ENCODE assay signal across 1 cellular context in genomic region chr2:106864051-106864450, GRCh38.
TF ChIP-seq lines count a peak whose summit lies in the region.

No MANE protein-coding gene starts in this region.

TF ChIP-seq in GM23338, 12 proteins besides CTCF, POLR2A, EP300 and RAD21 (continued from another document):
- TF ChIP-seq ZNF462 (CRISPR knock-in tag; IDR thresholded peaks at IDR 0.05) (no peak), CREB1 (CRISPR knock-in tag; IDR thresholded peaks at IDR 0.05; ENCODE audit: low read depth) (no peak), EZH2phosphoT487 (IDR thresholded peaks at IDR 0.05; ENCODE audit: unreplicated experiment) (no peak), ZNF331 (CRISPR knock-in tag; IDR thresholded peaks at IDR 0.05; ENCODE audit: low read depth) (no peak), ZNF114 (CRISPR knock-in tag; IDR thresholded peaks at IDR 0.05) (no peak), EZH2 (IDR thresholded peaks at IDR 0.05; ENCODE audit: low read depth, unreplicated experiment) (no peak), JUNB (IDR thresholded peaks at IDR 0.05; ENCODE audit: unreplicated experiment) (no peak), ETS1 (IDR thresholded peaks at IDR 0.05) (no peak), POLR2AphosphoS5 (IDR thresholded peaks at IDR 0.05; ENCODE audit: low read depth) (no peak), NANOG (IDR thresholded peaks at IDR 0.05; ENCODE audit: borderline replicate concordance) (no peak), STAT1 (IDR thresholded peaks at IDR 0.05; ENCODE audit: unreplicated experiment) (no peak)
